Comparison of ENCODE assay signal across 21 cellular contexts in genomic region chr11:17506314-17506713, GRCh38. TPM values are rescaled to one million over a fixed set of nuclear protein-coding genes. Genes with fewer than 3 reads are reported as not detected.
A peak's percentile ranks its signal among the peaks of the same experiment; 100 is the strongest.
DNase-seq lines count a peak whose midpoint lies in the region; ATAC-seq, FAIRE-seq and TF ChIP-seq lines count a peak whose summit lies in the region.
"Had no signal": no experiment of that assay in that cellular context is flagged by ENCODE, and none has a peak within 500 bp of the region (broad histone marks: within the 10 kb centered on the region; RNA-seq: fewer than 3 reads in every experiment).

No MANE protein-coding gene starts in this region.

- H3K4me1 ChIP-seq in heart left ventricle: peaks cover 0 to 19% (median 12%) of the 10 kb centered on the region in 12 donors
- H3K4me1 ChIP-seq in tibial artery: peaks cover 0 to 23% (median 18%) of the 10 kb centered on the region in 4 donors
- H3K4me1 ChIP-seq: Caco-2 had no signal

- no peak for TF ChIP-seq CTCF in heart left ventricle (IDR thresholded peaks at IDR 0.05)
- TF ChIP-seq CTCF in bronchial epithelial cell (IDR thresholded peaks at IDR 0.05; ENCODE audit: insufficient read depth, low read length, severe bottlenecking): no peak
- no peak for TF ChIP-seq CTCF in tibial artery (IDR thresholded peaks at IDR 0.05)

- H3K36me3 ChIP-seq in heart left ventricle (no peaks in the 10 kb centered on the region), bronchial epithelial cell (ENCODE audit: control insufficient read depth, insufficient read depth, low read length) (no peaks in the 10 kb centered on the region), tibial artery (no peaks in the 10 kb centered on the region)

- H3K27me3 ChIP-seq in heart left ventricle (no peaks in the 10 kb centered on the region), bronchial epithelial cell (ENCODE audit: control insufficient read depth, insufficient read depth, low read length) (peaks cover 4% of the 10 kb centered on the region), tibial artery (no peaks in the 10 kb centered on the region)

- H3K27ac ChIP-seq in heart left ventricle (no peak overlapping the region), tibial artery (no peak overlapping the region)
- H3K27ac ChIP-seq: 22Rv1 had no signal

- H3K4me3 ChIP-seq in heart left ventricle (no peak overlapping the region), bronchial epithelial cell (ENCODE audit: low read depth, low read length) (no peak overlapping the region), tibial artery (no peak overlapping the region)
- H3K4me3 ChIP-seq: GM12878 had no signal

- intact Hi-C loops in Right ventricle myocardium superior (cut with DNase I): no loop called here
- intact Hi-C loops in heart left ventricle (cut with DNase I): loop anchor here in 2 of 10 donors (10.0 kb wide), 2 partner anchors 272 to 722 kb away; no protein-coding TSS in a partner anchor
- intact Hi-C loops in tibial artery (cut with DNase I; ENCODE audit: low total_unique reads): no loop called here

- no peaks in the 10 kb centered on the region for H3K9me3 ChIP-seq in heart left ventricle
- no peaks in the 10 kb centered on the region for H3K9me3 ChIP-seq in tibial artery
- H3K9me3 ChIP-seq: Caco-2 had no signal

- peak; percentile 14 for DNase-seq in DMS53 (lab: John Stamatoyannopoulos, UW)
- no peak for DNase-seq in DMS53 treated with DMSO at 0.1 percent for 48 hours (lab: John Stamatoyannopoulos, UW; ENCODE audit: unreplicated experiment)
- DNase-seq in Right ventricle myocardium superior: peak; percentile 14
- DNase-seq in heart left ventricle: no peak
- no peak for DNase-seq in bronchial epithelial cell (ENCODE audit: low read depth)
- no peak for DNase-seq in HCEC 1CT
- DNase-seq in tibial artery: no peak
- DNase-seq in activated CD4-positive, CD25-positive, alpha-beta regulatory T cell treated with anti-CD3 and anti-CD28 coated beads, Interleukin-2, amount 50 U/mL, for 72 hours: no peak
- DNase-seq: C1 segment of cervical spinal cord; Caco-2; CD4-positive, CD25-positive, alpha-beta regulatory T cell; DMS79 treated with DMSO at 0.1 percent for 48 hours; GF-D8; GOT3; H7 had no signal

- peak; percentile 36 for FAIRE-seq in bronchial epithelial cell (lab: Jason Lieb, UNC)
- FAIRE-seq: D721Med, GM12878, HepG2 had no signal

- 86 to 91% (median 88%) methylated on average over 6 of the region's 6 CpGs for WGBS in heart left ventricle, 4 donors

- ATAC-seq in Right ventricle myocardium superior (ENCODE audit: poor library complexity): no peak
- no peak for ATAC-seq in heart left ventricle

- no peak for TF ChIP-seq POLR2A in heart left ventricle (IDR thresholded peaks at IDR 0.05)

RNA-seq across cellular contexts. Expression of gene ABCC8, which starts 29.7 kb away (rescaled TPM):
- total RNA-seq in Right ventricle myocardium superior (0.91 TPM), heart left ventricle (1 to 10 TPM; 1.3 to 9.6 (median 3.6) TPM), bronchial epithelial cell (not detected in 2 replicates)
- polyA plus RNA-seq in heart left ventricle: 1 to 10 TPM in 1 of 2 donors, under 1 TPM in 1; 0.69 to 7.5 TPM
- total RNA-seq: A673; Caco-2; CD4-positive, CD25-positive, alpha-beta regulatory T cell; GM12878; HepG2 had no signal
- polyA plus RNA-seq: AG04450; CD4-positive, CD25-positive, alpha-beta regulatory T cell; GM12878; HepG2 had no signal

RNA-seq across cellular contexts. Expression of gene USH1C, which starts 37.9 kb away (rescaled TPM):
- total RNA-seq in Right ventricle myocardium superior (0.78 TPM), heart left ventricle (under 1 TPM in 1 of 9 donors, not detected in 8; 0.16 TPM), bronchial epithelial cell (not detected in 2 replicates)
- polyA plus RNA-seq in heart left ventricle: under 1 TPM; 0.06 to 0.23 TPM
- total RNA-seq: A673; CD4-positive, CD25-positive, alpha-beta regulatory T cell; GM12878; HepG2 had no signal
- polyA plus RNA-seq: AG04450; CD4-positive, CD25-positive, alpha-beta regulatory T cell; GM12878; HepG2 had no signal

RNA-seq across cellular contexts. Expression of gene OTOG, which starts 40.7 kb away (rescaled TPM):
- total RNA-seq in Right ventricle myocardium superior (not detected), heart left ventricle (not detected), bronchial epithelial cell (not detected in 2 replicates)
- polyA plus RNA-seq in heart left ventricle: not detected
- total RNA-seq: A673; CD4-positive, CD25-positive, alpha-beta regulatory T cell; GM12878; HepG2 had no signal
- polyA plus RNA-seq: AG04450; CD4-positive, CD25-positive, alpha-beta regulatory T cell; GM12878; HepG2 had no signal

Comparison
In these comparisons a context has a peak if more than half of its experiments do, and no peak if none do; other contexts are left out.
1. DNase-seq: peak in DMS53 (single experiment) and Right ventricle myocardium superior (single experiment); none in DMS53 treated with DMSO at 0.1 percent for 48 hours (single experiment), heart left ventricle (0 of 5), bronchial epithelial cell (single experiment), HCEC 1CT (single experiment), tibial artery (0 of 2) and activated CD4-positive, CD25-positive, alpha-beta regulatory T cell treated with anti-CD3 and anti-CD28 coated beads, Interleukin-2, amount 50 U/mL, for 72 hours (single experiment).